Comparison of ENCODE assay signal across 1 cellular context in genomic region chr15:70596354-70597055, GRCh38.
TF ChIP-seq lines count a peak whose summit lies in the region.

No MANE protein-coding gene starts in this region.

TF ChIP-seq in GM23338, 12 proteins besides CTCF, POLR2A, EP300 and RAD21 (continued from another document):
- TF ChIP-seq REST (IDR thresholded peaks at IDR 0.05; ENCODE audit: unreplicated experiment) (no peak), EZH2phosphoT487 (IDR thresholded peaks at IDR 0.05; ENCODE audit: unreplicated experiment) (no peak), CREB1 (CRISPR knock-in tag; IDR thresholded peaks at IDR 0.05; ENCODE audit: low read depth) (no peak), EZH2 (IDR thresholded peaks at IDR 0.05; ENCODE audit: low read depth, unreplicated experiment) (no peak), ZNF114 (CRISPR knock-in tag; IDR thresholded peaks at IDR 0.05) (no peak), NANOG (IDR thresholded peaks at IDR 0.05; ENCODE audit: borderline replicate concordance) (no peak), POLR2AphosphoS5 (IDR thresholded peaks at IDR 0.05; ENCODE audit: low read depth) (no peak), JUNB (IDR thresholded peaks at IDR 0.05; ENCODE audit: unreplicated experiment) (no peak)
